Comparison of ENCODE assay signal across 1 cellular context in genomic region chr15:40002295-40002694, GRCh38.
TF ChIP-seq lines count a peak whose summit lies in the region.

No MANE protein-coding gene starts in this region.

TF ChIP-seq in WTC11, 78 proteins besides CTCF, POLR2A, EP300 and RAD21 (continued from another document):
- TF ChIP-seq, protein P1, sequence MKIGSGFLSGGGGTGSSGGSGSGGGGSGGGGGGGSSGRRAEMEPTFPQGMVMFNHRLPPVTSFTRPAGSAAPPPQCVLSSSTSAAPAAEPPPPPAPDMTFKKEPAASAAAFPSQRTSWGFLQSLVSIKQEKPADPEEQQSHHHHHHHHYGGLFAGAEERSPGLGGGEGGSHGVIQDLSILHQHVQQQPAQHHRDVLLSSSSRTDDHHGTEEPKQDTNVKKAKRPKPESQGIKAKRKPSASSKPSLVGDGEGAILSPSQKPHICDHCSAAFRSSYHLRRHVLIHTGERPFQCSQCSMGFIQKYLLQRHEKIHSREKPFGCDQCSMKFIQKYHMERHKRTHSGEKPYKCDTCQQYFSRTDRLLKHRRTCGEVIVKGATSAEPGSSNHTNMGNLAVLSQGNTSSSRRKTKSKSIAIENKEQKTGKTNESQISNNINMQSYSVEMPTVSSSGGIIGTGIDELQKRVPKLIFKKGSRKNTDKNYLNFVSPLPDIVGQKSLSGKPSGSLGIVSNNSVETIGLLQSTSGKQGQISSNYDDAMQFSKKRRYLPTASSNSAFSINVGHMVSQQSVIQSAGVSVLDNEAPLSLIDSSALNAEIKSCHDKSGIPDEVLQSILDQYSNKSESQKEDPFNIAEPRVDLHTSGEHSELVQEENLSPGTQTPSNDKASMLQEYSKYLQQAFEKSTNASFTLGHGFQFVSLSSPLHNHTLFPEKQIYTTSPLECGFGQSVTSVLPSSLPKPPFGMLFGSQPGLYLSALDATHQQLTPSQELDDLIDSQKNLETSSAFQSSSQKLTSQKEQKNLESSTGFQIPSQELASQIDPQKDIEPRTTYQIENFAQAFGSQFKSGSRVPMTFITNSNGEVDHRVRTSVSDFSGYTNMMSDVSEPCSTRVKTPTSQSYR (CRISPR knock-in tag; IDR thresholded peaks at IDR 0.05) = no peak
- TF ChIP-seq, protein P2, sequence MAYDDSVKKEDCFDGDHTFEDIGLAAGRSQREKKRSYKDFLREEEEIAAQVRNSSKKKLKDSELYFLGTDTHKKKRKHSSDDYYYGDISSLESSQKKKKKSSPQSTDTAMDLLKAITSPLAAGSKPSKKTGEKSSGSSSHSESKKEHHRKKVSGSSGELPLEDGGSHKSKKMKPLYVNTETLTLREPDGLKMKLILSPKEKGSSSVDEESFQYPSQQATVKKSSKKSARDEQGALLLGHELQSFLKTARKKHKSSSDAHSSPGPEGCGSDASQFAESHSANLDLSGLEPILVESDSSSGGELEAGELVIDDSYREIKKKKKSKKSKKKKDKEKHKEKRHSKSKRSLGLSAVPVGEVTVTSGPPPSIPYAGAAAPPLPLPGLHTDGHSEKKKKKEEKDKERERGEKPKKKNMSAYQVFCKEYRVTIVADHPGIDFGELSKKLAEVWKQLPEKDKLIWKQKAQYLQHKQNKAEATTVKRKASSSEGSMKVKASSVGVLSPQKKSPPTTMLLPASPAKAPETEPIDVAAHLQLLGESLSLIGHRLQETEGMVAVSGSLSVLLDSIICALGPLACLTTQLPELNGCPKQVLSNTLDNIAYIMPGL (CRISPR knock-in tag; IDR thresholded peaks at IDR 0.05) = no peak
- TF ChIP-seq ESRRA (CRISPR knock-in tag; IDR thresholded peaks at IDR 0.05; ENCODE audit: borderline replicate concordance) (no peak), JUN (CRISPR knock-in tag; IDR thresholded peaks at IDR 0.05) (no peak), FOXP1 (CRISPR knock-in tag; IDR thresholded peaks at IDR 0.05; ENCODE audit: borderline replicate concordance) (no peak), TEAD4 (CRISPR knock-in tag; IDR thresholded peaks at IDR 0.05) (no peak), ZNF671 (CRISPR knock-in tag; IDR thresholded peaks at IDR 0.05) (no peak), ZNF532 (CRISPR knock-in tag; IDR thresholded peaks at IDR 0.05; ENCODE audit: borderline replicate concordance) (no peak), KAT7 (CRISPR knock-in tag; IDR thresholded peaks at IDR 0.05; ENCODE audit: borderline replicate concordance) (no peak), FOXP4 (CRISPR knock-in tag; IDR thresholded peaks at IDR 0.05) (no peak), JAZF1 (CRISPR knock-in tag; IDR thresholded peaks at IDR 0.05) (no peak), ARID4B (CRISPR knock-in tag; IDR thresholded peaks at IDR 0.05; ENCODE audit: borderline replicate concordance) (no peak)
- TF ChIP-seq, protein P3, sequence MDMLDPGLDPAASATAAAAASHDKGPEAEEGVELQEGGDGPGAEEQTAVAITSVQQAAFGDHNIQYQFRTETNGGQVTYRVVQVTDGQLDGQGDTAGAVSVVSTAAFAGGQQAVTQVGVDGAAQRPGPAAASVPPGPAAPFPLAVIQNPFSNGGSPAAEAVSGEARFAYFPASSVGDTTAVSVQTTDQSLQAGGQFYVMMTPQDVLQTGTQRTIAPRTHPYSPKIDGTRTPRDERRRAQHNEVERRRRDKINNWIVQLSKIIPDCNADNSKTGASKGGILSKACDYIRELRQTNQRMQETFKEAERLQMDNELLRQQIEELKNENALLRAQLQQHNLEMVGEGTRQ (CRISPR knock-in tag; IDR thresholded peaks at IDR 0.05) = no peak
